12 cellular contexts compared by ENCODE assay signal in genomic region chr5:35598707-35599370, GRCh38. TPM values are rescaled to one million over a fixed set of nuclear protein-coding genes. Genes with fewer than 3 reads are reported as not detected.
DNase-seq lines count a peak whose midpoint lies in the region; ATAC-seq and TF ChIP-seq lines count a peak whose summit lies in the region.
"Had no signal": no experiment of that assay in that cellular context is flagged by ENCODE, and none has a peak within 500 bp of the region (broad histone marks: within the 10 kb centered on the region; RNA-seq: fewer than 3 reads in every experiment).

No MANE protein-coding gene starts in this region.

- H3K27ac ChIP-seq in right atrium auricular region, result no peak overlapping the region
- H3K27ac ChIP-seq: BLaER1 treated with 17β-estradiol and CSF1 and Interleukin-3, amounts not matched to agents 10 nM and 100 nM; spleen had no signal

- TF ChIP-seq CTCF in right atrium auricular region (IDR thresholded peaks at IDR 0.05), result no peak

- H3K27me3 ChIP-seq in right atrium auricular region, result no peaks in the 10 kb centered on the region
- H3K27me3 ChIP-seq: BLaER1 treated with 17β-estradiol and CSF1 and Interleukin-3, amounts not matched to agents 10 nM and 100 nM; spleen had no signal

- no peaks in the 10 kb centered on the region for H3K9me3 ChIP-seq in right atrium auricular region

- DNase-seq in DMS 273 treated with DMSO at 0.1 percent for 48 hours (lab: John Stamatoyannopoulos, UW), result peak; percentile 1
- peak; percentile 28 for DNase-seq in Jurkat, Clone E6-1 (ENCODE audit: low read depth, low spot score)
- peak; percentile 6 for DNase-seq in SK-N-DZ (ENCODE audit: low spot score)
- DNase-seq in left kidney (ENCODE audit: low read depth, low spot score), result peak; percentile 1
- DNase-seq in cerebellar cortex (ENCODE audit: low spot score), result no peak
- no peak for DNase-seq in right atrium auricular region (ENCODE audit: low spot score)
- DNase-seq: naive thymus-derived CD4-positive, alpha-beta T cell; NCI-H69; spleen had no signal

- H3K4me1 ChIP-seq in right atrium auricular region, result no peaks in the 10 kb centered on the region
- H3K4me1 ChIP-seq: BLaER1 treated with 17β-estradiol and CSF1 and Interleukin-3, amounts not matched to agents 10 nM and 100 nM; spleen had no signal

- ATAC-seq in GM21515 (IDR thresholded peaks at IDR 0.05; ENCODE audit: unreplicated experiment), result no peak
- no peak for ATAC-seq in GM19467 (IDR thresholded peaks at IDR 0.05; ENCODE audit: unreplicated experiment)
- ATAC-seq: naive thymus-derived CD4-positive, alpha-beta T cell had no signal

- no peaks in the 10 kb centered on the region for H3K36me3 ChIP-seq in right atrium auricular region
- H3K36me3 ChIP-seq: BLaER1 treated with 17β-estradiol and CSF1 and Interleukin-3, amounts not matched to agents 10 nM and 100 nM; spleen had no signal

- H3K4me3 ChIP-seq in Jurkat, Clone E6-1 (ENCODE audit: low read length), result no peak overlapping the region
- H3K4me3 ChIP-seq in right atrium auricular region, result no peak overlapping the region
- H3K4me3 ChIP-seq: BLaER1 treated with 17β-estradiol and CSF1 and Interleukin-3, amounts not matched to agents 10 nM and 100 nM; spleen had no signal

RNA-seq across cellular contexts. Expression of gene SPEF2, which starts 18.8 kb away (rescaled TPM):
- not detected for polyA plus RNA-seq in Jurkat, Clone E6-1 (2012; ENCODE audit: insufficient read depth, insufficient read length)
- 0.35 and 1.4 TPM in 2 replicates for polyA plus RNA-seq in SK-N-DZ (2014; cell fraction: cytosol; rRNA removed)
- polyA plus RNA-seq in SK-N-DZ (2014; cell fraction: nucleus; rRNA removed), result 8.4 and 13.5 TPM in 2 replicates
- 1 to 10 TPM in 1 of 2 donors, under 1 TPM in 1; 0.94 to 2.0 TPM for total RNA-seq in right atrium auricular region

Comparison
In these comparisons a context has a peak if more than half of its experiments do, and no peak if none do; other contexts are left out.
1. DNase-seq: peak in DMS 273 treated with DMSO at 0.1 percent for 48 hours (single experiment), Jurkat, Clone E6-1 (single experiment), SK-N-DZ (single experiment) and left kidney (single experiment); none in cerebellar cortex (single experiment) and right atrium auricular region (single experiment).